10 cellular contexts compared by ENCODE assay signal in the genomic region with DNA sequence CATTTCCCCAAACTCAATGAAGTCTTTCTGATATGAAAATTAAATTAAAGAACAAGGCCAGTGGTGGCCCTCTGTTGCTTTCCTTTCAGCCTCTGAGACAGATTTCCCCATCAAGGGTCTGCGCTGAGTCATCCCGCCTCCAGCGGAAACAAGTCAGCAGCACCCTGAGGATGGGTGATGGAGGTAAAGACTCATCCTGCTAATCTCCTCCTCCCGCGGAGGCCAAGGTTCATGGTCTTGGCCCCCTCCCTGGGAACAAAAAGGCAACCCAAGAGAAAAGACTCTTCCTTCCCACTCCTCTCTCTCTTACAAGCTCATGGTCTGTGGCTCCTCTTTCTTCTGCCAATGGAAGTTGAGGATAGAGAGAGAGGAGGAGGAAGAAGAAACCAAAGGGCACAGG.
DNase-seq lines count a peak whose midpoint lies in the region; ATAC-seq lines count a peak whose summit lies in the region.
"Had no signal": no experiment of that assay in that cellular context is flagged by ENCODE, and none has a peak within 500 bp of the region (broad histone marks: within the 10 kb centered on the region; RNA-seq: fewer than 3 reads in every experiment).

No MANE protein-coding gene starts in this region.

- no peak for ATAC-seq in GM18502 (IDR thresholded peaks at IDR 0.05; ENCODE audit: poor library complexity, unreplicated experiment)
- ATAC-seq: effector memory CD8-positive, alpha-beta T cell; pancreas had no signal

- DNase-seq in SIG-M5 treated with dmso at 0.1 percent for 504 hours (lab: John Stamatoyannopoulos, UW; ENCODE audit: unreplicated experiment) (peak; percentile 71), SIG-M5 (lab: John Stamatoyannopoulos, UW) (no peak), iPS-NIHi7 (ENCODE audit: extremely low spot score) (peak; percentile 45), NCI-H82 treated with DMSO at 0.1 percent for 48 hours (lab: John Stamatoyannopoulos, UW; ENCODE audit: unreplicated experiment) (no peak), DMS 273 (lab: John Stamatoyannopoulos, UW; ENCODE audit: unreplicated experiment) (no peak)
- DNase-seq in activated CD8-positive, alpha-beta memory T cell treated with anti-CD3 and anti-CD28 coated beads, Interleukin-2, amount 50 U/mL, for 48 hours: peak; percentile 84
- DNase-seq in stimulated activated CD8-positive, alpha-beta memory T cell treated with anti-CD3 and anti-CD28 coated beads, Interleukin-4, amount 100 ng/mL, for 24 hours (ENCODE audit: low read depth): peak; percentile 62
- DNase-seq: effector memory CD8-positive, alpha-beta T cell; pancreas had no signal

Comparison
In these comparisons a context has a peak if more than half of its experiments do, and no peak if none do; other contexts are left out.
1. DNase-seq: peak in SIG-M5 treated with dmso at 0.1 percent for 504 hours (single experiment), activated CD8-positive, alpha-beta memory T cell treated with anti-CD3 and anti-CD28 coated beads, Interleukin-2, amount 50 U/mL, for 48 hours (single experiment), iPS-NIHi7 (single experiment) and stimulated activated CD8-positive, alpha-beta memory T cell treated with anti-CD3 and anti-CD28 coated beads, Interleukin-4, amount 100 ng/mL, for 24 hours (single experiment); none in SIG-M5 (single experiment), NCI-H82 treated with DMSO at 0.1 percent for 48 hours (single experiment) and DMS 273 (single experiment).